ENCODE assay signal across 23 cellular contexts in genomic region chr1:43951021-43951985, GRCh38. TPM values are rescaled to one million over a fixed set of nuclear protein-coding genes. Genes with fewer than 3 reads are reported as not detected.
DNase-seq lines count a peak whose midpoint lies in the region; ATAC-seq, FAIRE-seq and TF ChIP-seq lines count a peak whose summit lies in the region.
"Had no signal": no experiment of that assay in that cellular context is flagged by ENCODE, and none has a peak within 500 bp of the region (broad histone marks: within the 10 kb centered on the region; RNA-seq: fewer than 3 reads in every experiment).

No MANE protein-coding gene starts in this region.

- TF ChIP-seq CTCF in epithelial cell of esophagus (IDR thresholded peaks at IDR 0.05; ENCODE audit: insufficient read depth, low read depth, low read length, missing control alignments) (no peak), psoas muscle (IDR thresholded peaks at IDR 0.05) (no peak), mammary epithelial cell (conservative IDR thresholded peaks at IDR 0.05 in 1 of 2, IDR thresholded peaks at IDR 0.05 in 1 of 2; ENCODE audit: extremely low read depth in 1 of 2, insufficient read depth in 1 of 2, low read depth in 1 of 2, low read length in 2 of 2) (no peak)

- intact Hi-C loops in psoas muscle (cut with DNase I) (loop anchor here in 1 of 2 donors (2.0 kb wide), 1 partner anchor 19 kb away; the partner anchor contains the start of gene DPH2), mammary epithelial cell (cut with micrococcal nuclease) (no loop called here)

- DNase-seq in DMS79 treated with DMSO at 0.1 percent for 48 hours (lab: John Stamatoyannopoulos, UW) (peak; percentile 58), RCC 7860 (ENCODE audit: low spot score) (peak; percentile 69), epithelial cell of esophagus (ENCODE audit: low read depth) (peak; percentile 33), psoas muscle (no peak), mammary epithelial cell (no peak), MV-4-11 (lab: John Stamatoyannopoulos, UW) (no peak)
- DNase-seq: activated naive CD8-positive, alpha-beta T cell treated with anti-CD3 and anti-CD28 coated beads, Interleukin-2, amount 50 U/mL, for 24 hours; CD4-positive, CD25-positive, alpha-beta regulatory T cell; DND-41; glutamatergic neuron; left ventricle myocardium superior; mucosa of descending colon; NCI-H1048; NCI-H2029 treated with DMSO at 0.1 percent for 48 hours; T-helper 9 cell had no signal

- dilution Hi-C loops in mammary epithelial cell (cut with HindIII; ENCODE audit: low sequenced_read_pairs): loop anchor here (5.0 to 10.0 kb wide), 2 partner anchors 41 to 113 kb away; partner anchors contain the start of gene CCDC24

- H3K4me1 ChIP-seq in psoas muscle (peaks cover 75% of the 10 kb centered on the region), mammary epithelial cell (ENCODE audit: insufficient read depth, low read length) (peaks cover 18% of the 10 kb centered on the region)

- H3K9me3 ChIP-seq in psoas muscle (no peaks in the 10 kb centered on the region), mammary epithelial cell (replicated peaks; ENCODE audit: insufficient read depth, low read length) (no peaks in the 10 kb centered on the region)
- H3K9me3 ChIP-seq: mucosa of descending colon, SJSA1, thoracic aorta had no signal

- WGBS in psoas muscle, 3 donors: 74 to 85% (median 79%) methylated on average over 4 of the region's 4 CpGs
- 91% methylated on average over 4 of the region's 4 CpGs for WGBS in mammary epithelial cell (ENCODE audit: low coverage, missing lambda C conversion rate)

- peak; percentile 94 for FAIRE-seq in RCC 7860 (lab: Jason Lieb, UNC)

- H4K20me1 ChIP-seq in mammary epithelial cell (ENCODE audit: insufficient read depth, low read length): no peaks in the 10 kb centered on the region

- in situ Hi-C loops in mammary epithelial cell (cut with MboI; ENCODE audit: low sequenced_read_pairs in 2 of 2): no loop called here

- no peak overlapping the region for H3K4me3 ChIP-seq in epithelial cell of esophagus (ENCODE audit: low read length)
- peak overlapping the region; percentile 79 for H3K4me3 ChIP-seq in psoas muscle
- H3K4me3 ChIP-seq in mammary epithelial cell (replicated peaks in 1 of 3; ENCODE audit: insufficient read depth in 1 of 3, low read depth in 2 of 3, low read length in 3 of 3): no peak overlapping the region
- H3K4me3 ChIP-seq: cardiac muscle cell, mucosa of descending colon, SJSA1, thoracic aorta had no signal

- H3K36me3 ChIP-seq in psoas muscle (ENCODE audit: insufficient read depth in 1 of 2, low read depth in 1 of 2) (peaks cover 0 to 37% of the 10 kb centered on the region in 2 donors), mammary epithelial cell (ENCODE audit: insufficient read depth, low read length) (peaks cover 4% of the 10 kb centered on the region)
- H3K36me3 ChIP-seq: cardiac muscle cell had no signal

- ATAC-seq in psoas muscle (no peak), GM18498 (IDR thresholded peaks at IDR 0.05; ENCODE audit: unreplicated experiment) (no peak), GM21367 (IDR thresholded peaks at IDR 0.05; ENCODE audit: unreplicated experiment) (no peak)
- ATAC-seq: activated naive CD8-positive, alpha-beta T cell treated with anti-CD3 and anti-CD28 coated beads, Interleukin-2, amount 50 U/mL, for 24 hours; esophagus mucosa; left ventricle myocardium superior; mucosa of descending colon had no signal

- H3K9ac ChIP-seq in mammary epithelial cell (ENCODE audit: insufficient read depth, low read length): no peak overlapping the region
- H3K9ac ChIP-seq: KMS-11 had no signal

- CTCF ChIA-PET in mammary epithelial cell (lab: Charles Lee; ENCODE audit: low non-redundant PET): interaction anchor here (0.6 kb wide), 1 partner anchor 8 kb away, joined by 3 read pairs; no protein-coding TSS in a partner anchor

- H3K27ac ChIP-seq in psoas muscle: peak overlapping the region; percentile 99
- H3K27ac ChIP-seq in mammary epithelial cell (ENCODE audit: insufficient read depth, low read depth, low read length): no peak overlapping the region
- H3K27ac ChIP-seq: cardiac muscle cell, KMS-11, SJSA1, thoracic aorta had no signal

- H3K79me2 ChIP-seq in mammary epithelial cell (ENCODE audit: insufficient read depth, low read length): peaks cover 76% of the 10 kb centered on the region

- no peak overlapping the region for H3K4me2 ChIP-seq in mammary epithelial cell (ENCODE audit: insufficient read depth, low read depth, low read length)
- H3K4me2 ChIP-seq: KMS-11 had no signal

- no peaks in the 10 kb centered on the region for H3K27me3 ChIP-seq in psoas muscle (ENCODE audit: insufficient read depth in 3 of 3, low read length in 2 of 3)
- H3K27me3 ChIP-seq in mammary epithelial cell (ENCODE audit: insufficient read depth, low read length): no peaks in the 10 kb centered on the region
- H3K27me3 ChIP-seq: cardiac muscle cell, SJSA1 had no signal

- no peak overlapping the region for H2AFZ ChIP-seq in mammary epithelial cell (ENCODE audit: low read depth, low read length)

- no TSS peak for BruUV-seq in mammary epithelial cell (replicated peaks; lab: Mats Ljungman, UMichigan)

RNA-seq across cellular contexts. Expression of gene IPO13, which starts 4.6 kb away (rescaled TPM):
- total RNA-seq in psoas muscle: 100 to 1,000 TPM in 3 of 4 donors, 10 to 100 TPM in 1; 92.4 to 140 (median 108) TPM
- polyA plus RNA-seq in psoas muscle: 10 to 100 TPM; 26.8 to 93.0 (median 41.5) TPM
- total RNA-seq in mammary epithelial cell: 10 to 100 TPM; 35.5 to 53.0 TPM
- 38.6 TPM for polyA plus RNA-seq in mammary epithelial cell
- polyA minus RNA-seq in mammary epithelial cell: 64.5 TPM

RNA-seq across cellular contexts. Expression of gene ARTN, which starts 17.7 kb away (rescaled TPM):
- total RNA-seq in psoas muscle (under 1 TPM in 3 of 4 donors, not detected in 1; 0.42 to 0.79 (median 0.71) TPM), mammary epithelial cell (100 to 1,000 TPM in 1 of 2 donors, 10 to 100 TPM in 1; 22.8 to 105 TPM)
- polyA plus RNA-seq in psoas muscle (under 1 TPM; 0.05 to 0.44 (median 0.06) TPM), mammary epithelial cell (47.1 TPM)
- polyA minus RNA-seq in mammary epithelial cell: 21.8 TPM
- total RNA-seq: left ventricle myocardium superior, SJSA1 had no signal
- polyA plus RNA-seq: AG04450; CD4-positive, CD25-positive, alpha-beta regulatory T cell had no signal

RNA-seq across cellular contexts. Expression of gene DPH2, which starts 18.5 kb away (rescaled TPM):
- total RNA-seq in psoas muscle (10 to 100 TPM; 37.8 to 62.9 (median 44.3) TPM), mammary epithelial cell (10 to 100 TPM; 28.4 to 31.7 TPM)
- polyA plus RNA-seq in psoas muscle (100 to 1,000 TPM in 1 of 3 donors, 10 to 100 TPM in 2; 53.7 to 123 (median 87.6) TPM), mammary epithelial cell (34.8 TPM)
- polyA minus RNA-seq in mammary epithelial cell: 34.2 TPM

RNA-seq across cellular contexts. Expression of gene ATP6V0B, which starts 23.5 kb away (rescaled TPM):
- total RNA-seq in psoas muscle (100 to 1,000 TPM in 3 of 4 donors, 10 to 100 TPM in 1; 87.9 to 133 (median 106) TPM), mammary epithelial cell (100 to 1,000 TPM in 1 of 2 donors, 10 to 100 TPM in 1; 84.4 to 127 TPM)
- polyA plus RNA-seq in psoas muscle (100 to 1,000 TPM; 159 to 260 (median 236) TPM), mammary epithelial cell (199 TPM)
- polyA minus RNA-seq in mammary epithelial cell: 104 TPM

RNA-seq across cellular contexts. Expression of gene B4GALT2, which starts 27.7 kb away (rescaled TPM):
- total RNA-seq in psoas muscle (10 to 100 TPM; 33.5 to 54.9 (median 50.7) TPM), mammary epithelial cell (100 to 1,000 TPM in 1 of 2 donors, 10 to 100 TPM in 1; 88.2 to 103 TPM)
- polyA plus RNA-seq in psoas muscle (10 to 100 TPM; 57.1 to 81.0 (median 60.2) TPM), mammary epithelial cell (71.7 TPM)
- polyA minus RNA-seq in mammary epithelial cell: 102 TPM

Comparison
In these comparisons a context has a peak if more than half of its experiments do, and no peak if none do; other contexts are left out.
1. DNase-seq: peak in DMS79 treated with DMSO at 0.1 percent for 48 hours (single experiment), RCC 7860 (single experiment) and epithelial cell of esophagus (single experiment); none in psoas muscle (0 of 2), mammary epithelial cell (single experiment) and MV-4-11 (single experiment).
2. RNA of gene ARTN, which starts 17.7 kb away (total RNA-seq): 22.8 to 105 TPM in mammary epithelial cell; 0.42 to 0.79 TPM in psoas muscle; every median in the first group is over 10 times any median in the second.